In the genomic region with DNA sequence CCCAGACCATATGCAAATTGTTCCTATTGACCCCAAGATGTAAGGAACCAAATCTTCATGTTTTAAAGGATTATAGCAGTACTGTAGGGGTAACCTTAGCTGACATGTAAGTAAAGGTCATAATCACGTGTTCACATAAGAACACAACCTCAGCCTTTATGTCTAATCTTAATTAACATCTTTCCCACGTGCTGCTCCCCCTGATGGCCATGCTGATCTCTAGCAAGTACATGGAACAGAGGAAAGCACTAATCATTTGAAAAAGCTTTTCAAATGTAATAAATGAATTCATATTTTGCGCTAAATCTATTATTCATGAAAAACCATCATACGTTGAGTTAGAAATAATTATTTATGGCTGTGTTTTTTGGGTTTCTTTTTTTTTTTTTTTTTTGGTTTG, we compare ENCODE assay signal across 13 cellular contexts. TPM values are rescaled to one million over a fixed set of nuclear protein-coding genes. Genes with fewer than 3 reads are reported as not detected.
DNase-seq lines count a peak whose midpoint lies in the region; ATAC-seq, FAIRE-seq and TF ChIP-seq lines count a peak whose summit lies in the region.
"Had no signal": no experiment of that assay in that cellular context is flagged by ENCODE, and none has a peak within 500 bp of the region (broad histone marks: within the 10 kb centered on the region; RNA-seq: fewer than 3 reads in every experiment).

No MANE protein-coding gene starts in this region.

- intact Hi-C loops in HepG2 (cut with micrococcal nuclease; ENCODE audit: unreplicated experiment) (no loop called here), cardiac septum (cut with DNase I) (no loop called here)

- H3K36me3 ChIP-seq in Karpas-422 (ENCODE audit: insufficient read depth, low read length) (no peaks in the 10 kb centered on the region), HepG2 (replicated peaks in 1 of 2; ENCODE audit: control insufficient read depth in 1 of 2, insufficient read depth in 2 of 2, low read length in 2 of 2) (no peaks in the 10 kb centered on the region)
- H3K36me3 ChIP-seq: tibial artery had no signal

- no peak for DNase-seq in GM12864 (ENCODE audit: low read depth)
- peak; percentile 81 for DNase-seq in Karpas-422
- no peak for DNase-seq in HepG2 (ENCODE audit: low spot score)
- DNase-seq in cardiac septum (ENCODE audit: low spot score) = no peak
- no peak for DNase-seq in DMS153 treated with DMSO at 0.1 percent for 48 hours (lab: John Stamatoyannopoulos, UW; ENCODE audit: unreplicated experiment)
- no peak for DNase-seq in nucleus accumbens (lab: John Stamatoyannopoulos, UW)
- DNase-seq: activated CD4-positive, alpha-beta T cell treated with anti-CD3 and anti-CD28 coated beads for 4 hours; GOT3; hypothalamus; stimulated activated CD4-positive, alpha-beta T cell treated with anti-CD3 and anti-CD28 coated beads, Interleukin-4, amount 100 ng/mL, for 1 hour; tibial artery had no signal

- H3K9me3 ChIP-seq in Karpas-422 (ENCODE audit: low read length) (peaks cover 5% of the 10 kb centered on the region; the same call in 1 of the 2 replicates), HepG2 (ENCODE audit: low read length) (no peaks in the 10 kb centered on the region)
- H3K9me3 ChIP-seq: tibial artery had no signal

- no peak for TF ChIP-seq POLR2A in HepG2 (IDR thresholded peaks at IDR 0.05; ENCODE audit: insufficient read depth in 1 of 2, low read depth in 2 of 2, low read length in 2 of 2)

- no peaks in the 10 kb centered on the region for H3K9me2 ChIP-seq in Karpas-422 (replicated peaks; ENCODE audit: insufficient read depth, low read length)

- no peak overlapping the region for H3K9ac ChIP-seq in Karpas-422 (ENCODE audit: low read length)
- H3K9ac ChIP-seq in HepG2 (ENCODE audit: insufficient read depth, low read depth, low read length) = no peak overlapping the region

- no TSS peak for BruUV-seq in HepG2 (replicated peaks; lab: Mats Ljungman, UMichigan)

- CTCF ChIA-PET in HepG2 (lab: Yijun Ruan, JAX; ENCODE audit: low intra/inter-chr PET ratio, low total read pairs) = no interaction called here

- H3K79me2 ChIP-seq in Karpas-422 (ENCODE audit: low read length) (no peaks in the 10 kb centered on the region), HepG2 (ENCODE audit: insufficient read depth, low read length) (no peaks in the 10 kb centered on the region)

- H3K27ac ChIP-seq in Karpas-422 (ENCODE audit: low read length) (no peak overlapping the region), HepG2 (ENCODE audit: extremely low read length, insufficient read depth, low read length) (no peak overlapping the region)
- H3K27ac ChIP-seq: tibial artery had no signal

- no peak for TF ChIP-seq RAD21 in HepG2 (CRISPR knock-in tag; IDR thresholded peaks at IDR 0.05)

- ATAC-seq in HepG2 (no peak; the same call in 2 of the 3 replicates), GM19463 (IDR thresholded peaks at IDR 0.05; ENCODE audit: unreplicated experiment) (no peak)

- no peaks in the 10 kb centered on the region for H4K20me1 ChIP-seq in Karpas-422 (ENCODE audit: insufficient read depth, low read depth, low read length)
- H4K20me1 ChIP-seq in HepG2 (ENCODE audit: insufficient read depth, low read length) = no peaks in the 10 kb centered on the region

- H3K4me3 ChIP-seq in GM12864 (ENCODE audit: low read depth, low read length) = no peak overlapping the region
- H3K4me3 ChIP-seq in Karpas-422 (ENCODE audit: low read length) = no peak overlapping the region
- no peak overlapping the region for H3K4me3 ChIP-seq in WI38 (ENCODE audit: low read depth, low read length)
- H3K4me3 ChIP-seq in HepG2 (replicated peaks in 1 of 3; ENCODE audit: insufficient read depth in 1 of 3, low read depth in 2 of 3, low read length in 3 of 3) = no peak overlapping the region
- H3K4me3 ChIP-seq: tibial artery had no signal

- in situ Hi-C loops in HepG2 (cut with HindIII; ENCODE audit: extremely low pct_ligation_motif_present, low pct_unique_long_range_greater_than_20kb) = no loop called here

- H3K4me1 ChIP-seq in Karpas-422 (ENCODE audit: low read length) (no peaks in the 10 kb centered on the region), HepG2 (ENCODE audit: insufficient read depth, low read length) (peaks cover 12% of the 10 kb centered on the region)
- H3K4me1 ChIP-seq: tibial artery had no signal

- H3K4me2 ChIP-seq in Karpas-422 (ENCODE audit: low read depth, low read length, poor library complexity, severe bottlenecking) (no peak overlapping the region), HepG2 (ENCODE audit: low read depth, low read length) (no peak overlapping the region)

- POLR2A ChIA-PET in HepG2 (lab: Yijun Ruan, JAX) = no interaction called here

- TF ChIP-seq EP300 in HepG2 (IDR thresholded peaks at IDR 0.05; ENCODE audit: low read depth in 2 of 2, low read length in 2 of 2) (no peak), HepG2 (CRISPR knock-in tag; IDR thresholded peaks at IDR 0.05; ENCODE audit: borderline replicate concordance) (no peak)

- H3K27me3 ChIP-seq in Karpas-422 (ENCODE audit: low read length) = no peaks in the 10 kb centered on the region
- no peaks in the 10 kb centered on the region; a peak in 1 of 5 replicates for H3K27me3 ChIP-seq in HepG2 (ENCODE audit: control insufficient read depth in 1 of 2, insufficient read depth in 2 of 2, low read length in 2 of 2)
- H3K27me3 ChIP-seq: tibial artery had no signal

- H2AFZ ChIP-seq in Karpas-422 (ENCODE audit: low read length) = no peak overlapping the region
- no peak overlapping the region for H2AFZ ChIP-seq in HepG2 (ENCODE audit: low read length)

- peak; percentile 64 for FAIRE-seq in HepG2 (lab: Jason Lieb, UNC)

- WGBS in HepG2 (ENCODE audit: low lambda C conversion rate) = 39% methylated on average over 4 of the region's 4 CpGs

- peak; percentile 27 for TF ChIP-seq CTCF in GM12864 (IDR thresholded peaks at IDR 0.05; ENCODE audit: low read depth, low read length, missing control alignments)
- TF ChIP-seq CTCF in WI38 (IDR thresholded peaks at IDR 0.05; ENCODE audit: low read depth, low read length) = peak; percentile 17; the same call in 1 of the 2 replicates
- peak; percentile 21; the same call in 1 of the 2 replicates for TF ChIP-seq CTCF in HepG2 (CRISPR knock-in tag; IDR thresholded peaks at IDR 0.05)

TF ChIP-seq in HepG2, 621 proteins besides CTCF, POLR2A, EP300 and RAD21:
- peak; percentile 45 for TF ChIP-seq MNT (IDR thresholded peaks at IDR 0.05)
- TF ChIP-seq PLRG1 (conservative IDR thresholded peaks at IDR 0.05) = no peak
- TF ChIP-seq STAG1 (CRISPR knock-in tag; IDR thresholded peaks at IDR 0.05) = peak; percentile 18; the same call in 1 of the 2 replicates
- TF ChIP-seq ZNF292 (CRISPR knock-in tag; IDR thresholded peaks at IDR 0.05; ENCODE audit: borderline replicate concordance, low read depth) = no peak

RNA-seq across cellular contexts. Expression of gene ITPR2, which starts 30.5 kb away (rescaled TPM):
- total RNA-seq in Karpas-422 (2014; rRNA removed; shearing (Covaris generic); ENCODE audit: low replicate concordance) = 80.0 and 128 TPM in 2 replicates
- 77.6 and 81.9 TPM in 2 replicates for total RNA-seq in HepG2 (2016; rRNA removed; fragmentation: Illumina TruSeq; extraction: Trizol)
- total RNA-seq in HepG2 (2016; cell fraction: cytosol; rRNA removed; fragmentation: Illumina TruSeq; extraction: Trizol; ENCODE audit: low read depth) = 59.0 and 66.4 TPM in 2 replicates
- 71.0 and 73.8 TPM in 2 replicates for total RNA-seq in HepG2 (2016; cell fraction: insoluble cytoplasmic fraction; rRNA removed; fragmentation: Illumina TruSeq; extraction: Trizol)
- 62.7 and 81.8 TPM in 2 replicates for total RNA-seq in HepG2 (2016; cell fraction: membrane; rRNA removed; fragmentation: Illumina TruSeq; extraction: Trizol)
- 194 and 200 TPM in 2 replicates for total RNA-seq in HepG2 (2016; cell fraction: nucleus; rRNA removed; fragmentation: Illumina TruSeq; extraction: Trizol)
- 24.6 and 31.9 TPM in 2 replicates for polyA plus RNA-seq in HepG2 (2011; rRNA removed)
- 13.5 and 20.5 TPM in 2 replicates for polyA plus RNA-seq in HepG2 (2011; cell fraction: cytosol; rRNA removed)
- polyA plus RNA-seq in HepG2 (2011; cell fraction: nucleus; rRNA removed) = 39.1 and 45.5 TPM in 2 replicates
- polyA plus RNA-seq in HepG2 (2012) = 36.3 and 47.9 TPM in 2 replicates
- 1.3 TPM in 2 replicates for polyA plus RNA-seq in HepG2 (2016; cell fraction: cytosol; fragmentation: Illumina TruSeq; extraction: Trizol; ENCODE audit: low read depth)
- 25.7 and 26.0 TPM in 2 replicates for polyA plus RNA-seq in HepG2 (2016; cell fraction: insoluble cytoplasmic fraction; fragmentation: Illumina TruSeq; extraction: Trizol; ENCODE audit: low read depth)
- 2.3 and 2.9 TPM in 2 replicates for polyA plus RNA-seq in HepG2 (2016; cell fraction: membrane; fragmentation: Illumina TruSeq; extraction: Trizol; ENCODE audit: low read depth)
- 31.0 and 34.9 TPM in 2 replicates for polyA plus RNA-seq in HepG2 (2016; cell fraction: nucleus; fragmentation: Illumina TruSeq; extraction: Trizol; ENCODE audit: insufficient read depth, low read depth)
- 18.0 and 90.0 TPM in 2 replicates for polyA minus RNA-seq in HepG2 (2011; rRNA and poly(A)+ RNA removed; ENCODE audit: low replicate concordance)
- 91.7 and 111 TPM in 2 replicates for polyA minus RNA-seq in HepG2 (2011; cell fraction: cytosol; rRNA and poly(A)+ RNA removed)
- polyA minus RNA-seq in HepG2 (2011; cell fraction: nucleus; rRNA and poly(A)+ RNA removed) = 640 and 673 TPM in 2 replicates
- 20.9 TPM for total RNA-seq in cardiac septum
